ENCODE assay signal across 26 cellular contexts in genomic region chr10:21995557-21995956, GRCh38. TPM values are rescaled to one million over a fixed set of nuclear protein-coding genes. Genes with fewer than 3 reads are reported as not detected.
DNase-seq lines count a peak whose midpoint lies in the region; ATAC-seq, FAIRE-seq and TF ChIP-seq lines count a peak whose summit lies in the region.
"Had no signal": no experiment of that assay in that cellular context is flagged by ENCODE, and none has a peak within 500 bp of the region (broad histone marks: within the 10 kb centered on the region; RNA-seq: fewer than 3 reads in every experiment).

No MANE protein-coding gene starts in this region.

- intact Hi-C loops in aorta (cut with DNase I) = no loop called here

- H3K9me2 ChIP-seq in Loucy (replicated peaks; ENCODE audit: low read depth, low read length) = no peaks in the 10 kb centered on the region

- peak overlapping the region; percentile 93 for H3K4me2 ChIP-seq in Loucy (ENCODE audit: low read depth, low read length, poor library complexity, severe bottlenecking)

- 62 to 71% methylated on average over 2 of the region's 2 CpGs for WGBS in aorta, 2 donors

- H3K27me3 ChIP-seq in Loucy (ENCODE audit: insufficient read depth, low read length, poor library complexity, severe bottlenecking) (no peaks in the 10 kb centered on the region), aorta (ENCODE audit: control insufficient read depth in 1 of 2, insufficient read depth in 2 of 2, low read length in 1 of 2) (no peaks in the 10 kb centered on the region)
- H3K27me3 ChIP-seq: right atrium auricular region, upper lobe of left lung had no signal

- peak; percentile 52 for DNase-seq in AG09309 (ENCODE audit: low read depth)
- DNase-seq in RCC 7860 (ENCODE audit: low spot score) = no peak
- DNase-seq in fibroblast of peridontal ligament (ENCODE audit: extremely low read depth) = peak; percentile 45
- no peak for DNase-seq in aorta
- no peak for DNase-seq in NCI-H1436 (lab: John Stamatoyannopoulos, UW)
- DNase-seq in stimulated activated CD4-positive, alpha-beta T cell treated with anti-CD3 and anti-CD28 coated beads, Interleukin-2, amount 100 ng/mL, for 48 hours = no peak
- DNase-seq: activated CD4-positive, alpha-beta T cell treated with anti-CD3 and anti-CD28 coated beads for 36 hours; activated naive CD4-positive, alpha-beta T cell treated with anti-CD3 and anti-CD28 coated beads, Interleukin-2, amount 50 U/mL, for 16 hours; activated T-cell treated with anti-CD3 and anti-CD28 coated beads, Interleukin-2, amount 50 U/mL, for 48 hours; CD4-positive, alpha-beta T cell; cerebellar nuclear complex; effector CD4-positive, alpha-beta T cell; H9; left cardiac atrium; mesendoderm; NCI-H187; NCI-H2227 treated with DMSO at 0.1 percent for 48 hours; NCI-H748 treated with DMSO at 0.1 percent for 48 hours; stimulated activated CD4-positive, alpha-beta T cell treated with anti-CD3 and anti-CD28 coated beads, Interleukin-12 subunit alpha, Interleukin-12 subunit beta, amount 100 ng/mL, for 4 hours; T-cell; upper lobe of left lung had no signal

- H3K27ac ChIP-seq in aorta (ENCODE audit: low read depth in 1 of 2, low read length in 2 of 2) = no peak overlapping the region
- H3K27ac ChIP-seq: right atrium auricular region, upper lobe of left lung had no signal

- H4K20me1 ChIP-seq in Loucy (ENCODE audit: insufficient read depth, low read length, poor library complexity, severe bottlenecking) = peaks cover 41% of the 10 kb centered on the region

- H3K79me2 ChIP-seq in Loucy (ENCODE audit: insufficient read depth, low read length) = peaks cover 99% of the 10 kb centered on the region

- FAIRE-seq in RCC 7860 (lab: Jason Lieb, UNC) = peak; percentile 8
- FAIRE-seq: astrocyte had no signal

- peak overlapping the region; percentile 40 for H3K9ac ChIP-seq in Loucy (ENCODE audit: low read depth, low read length, poor library complexity, severe bottlenecking)

- H3K4me1 ChIP-seq in Loucy (ENCODE audit: insufficient read depth, low read length, poor library complexity, severe bottlenecking) (peaks cover 47% of the 10 kb centered on the region), aorta (ENCODE audit: control insufficient read depth in 1 of 2, insufficient read depth in 2 of 2, low read length in 2 of 2) (no peaks in the 10 kb centered on the region)

- no peak overlapping the region for H2AFZ ChIP-seq in Loucy (ENCODE audit: low read length)

- H3K4me3 ChIP-seq in AG09309 (ENCODE audit: control insufficient read depth, low read depth, low read length) (no peak overlapping the region), Loucy (ENCODE audit: low read length, poor library complexity, severe bottlenecking) (peak overlapping the region; percentile 59), aorta (ENCODE audit: low read length in 2 of 2) (no peak overlapping the region)
- H3K4me3 ChIP-seq: right atrium auricular region, upper lobe of left lung had no signal

- H3K9me3 ChIP-seq in Loucy (ENCODE audit: insufficient read depth, low read depth, low read length) (no peaks in the 10 kb centered on the region), aorta (ENCODE audit: control insufficient read depth, low read length) (no peaks in the 10 kb centered on the region)
- H3K9me3 ChIP-seq: right atrium auricular region, upper lobe of left lung had no signal

- ATAC-seq in aorta (ENCODE audit: low FRiP score) (no peak), GM21526 (IDR thresholded peaks at IDR 0.05; ENCODE audit: low FRiP score, unreplicated experiment) (no peak)
- ATAC-seq: activated CD4-positive, alpha-beta T cell treated with anti-CD3 and anti-CD28 coated beads for 36 hours; left cardiac atrium; Panc1; T-cell had no signal

- H3K36me3 ChIP-seq in Loucy (ENCODE audit: insufficient read depth, low read length) (no peaks in the 10 kb centered on the region), aorta (ENCODE audit: control insufficient read depth in 1 of 2, insufficient read depth in 2 of 2, low read length in 1 of 2) (no peaks in the 10 kb centered on the region)
- H3K36me3 ChIP-seq: right atrium auricular region, upper lobe of left lung had no signal

- no peaks in the 10 kb centered on the region for H3F3A ChIP-seq in Loucy (ENCODE audit: low read depth)

- TF ChIP-seq CTCF in AG09309 (IDR thresholded peaks at IDR 0.05; ENCODE audit: control insufficient read depth, insufficient read depth, low read depth, low read length, missing control alignments) = no peak
- TF ChIP-seq CTCF in Loucy (conservative IDR thresholded peaks at IDR 0.05; ENCODE audit: low read length) = no peak

RNA-seq across cellular contexts. Expression of gene DNAJC1, which starts 8.0 kb away (rescaled TPM):
- total RNA-seq in aorta = 10 to 100 TPM; 26.7 to 30.4 TPM
- polyA plus RNA-seq in aorta = 10 to 100 TPM; 15.2 to 18.8 TPM

Comparison
In these comparisons a context has a peak if more than half of its experiments do, and no peak if none do; other contexts are left out.
1. DNase-seq: peak in AG09309 (single experiment) and fibroblast of peridontal ligament (single experiment); none in RCC 7860 (single experiment), aorta (0 of 2), NCI-H1436 (single experiment) and stimulated activated CD4-positive, alpha-beta T cell treated with anti-CD3 and anti-CD28 coated beads, Interleukin-2, amount 100 ng/mL, for 48 hours (0 of 2).